12 cellular contexts compared by ENCODE assay signal in the genomic region with DNA sequence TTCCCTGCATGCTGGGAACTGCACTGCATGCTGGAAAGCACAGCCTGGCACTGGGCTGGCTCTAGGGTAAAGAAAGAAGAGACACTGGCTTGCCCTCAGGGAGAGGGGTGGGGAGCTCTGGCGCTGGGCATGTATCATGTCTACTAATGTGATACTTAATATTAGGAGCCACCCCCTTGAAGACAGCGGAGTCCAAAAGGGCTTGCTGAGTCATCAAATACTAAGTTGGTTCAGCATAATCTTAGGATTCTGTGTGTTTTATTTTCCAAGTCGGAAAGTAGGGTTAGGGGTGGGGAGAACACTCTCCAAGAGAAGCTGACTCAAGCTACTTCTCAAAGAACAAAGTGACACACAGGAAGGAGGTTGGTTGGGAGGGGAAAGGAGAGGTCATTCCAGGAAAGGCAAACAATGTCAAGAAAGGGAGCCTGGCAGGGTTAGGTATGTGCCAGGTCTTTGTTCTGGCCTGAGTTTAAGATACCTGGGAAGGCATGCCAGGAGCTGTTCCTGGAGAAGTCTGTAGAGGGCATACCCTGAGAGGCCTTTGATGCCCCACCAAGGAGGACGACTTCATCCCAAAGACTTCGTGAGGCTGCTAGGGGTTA.
DNase-seq lines count a peak whose midpoint lies in the region; ATAC-seq, FAIRE-seq and TF ChIP-seq lines count a peak whose summit lies in the region.
"Had no signal": no experiment of that assay in that cellular context is flagged by ENCODE, and none has a peak within 500 bp of the region (broad histone marks: within the 10 kb centered on the region; RNA-seq: fewer than 3 reads in every experiment).

No MANE protein-coding gene starts in this region.

- WGBS in H1 (ENCODE audit: extremely low coverage in 1 of 2, insufficient coverage in 1 of 2, insufficient read length in 1 of 2, insufficient replicate concordance in 2 of 2, low coverage in 1 of 2, low lambda C conversion rate in 2 of 2, missing lambda C conversion rate in 1 of 2), 2 experiments: 76% methylated on average over 5 of the region's 5 CpGs; no CpG with 5 or more reads in 1 of the 2 experiments
- 66 to 75% methylated on average over 4 to 5 of the region's 5 CpGs for WGBS in transverse colon (ENCODE audit: low coverage in 1 of 2), 2 donors

- H4K8ac ChIP-seq in H1 (ENCODE audit: extremely low read depth, insufficient read depth, low read length): no peak overlapping the region

- H2AFZ ChIP-seq in Loucy (ENCODE audit: low read length): no peak overlapping the region
- no peak overlapping the region for H2AFZ ChIP-seq in H1 (ENCODE audit: low read length)
- H2AFZ ChIP-seq in keratinocyte (ENCODE audit: control insufficient read depth, low read length): no peak overlapping the region

- H3K36me3 Mint-ChIP-seq in natural killer cell treated with Interleukin-12 subunit alpha and Interleukin-12 subunit beta and Interleukin-15 and Interleukin-18, amount 100 ng/mL, for 72 hours: no peaks in the 10 kb centered on the region
- H3K36me3 Mint-ChIP-seq in Caco-2 (ENCODE audit: insufficient read depth, unreplicated experiment): no peaks in the 10 kb centered on the region
- H3K36me3 Mint-ChIP-seq: stimulated activated memory B cell treated with anti-CD40 and anti-IgM and Interleukin-4, amounts not matched to agents 10 μg/mL and 1 μg/mL and 100 μg/mL, for 72 hours had no signal

- H3K14ac ChIP-seq in H1 (ENCODE audit: insufficient read length): no peak overlapping the region

- H3K4me1 Mint-ChIP-seq in natural killer cell treated with Interleukin-12 subunit alpha and Interleukin-12 subunit beta and Interleukin-15 and Interleukin-18, amount 100 ng/mL, for 72 hours (ENCODE audit: low read depth in 2 of 2): no peaks in the 10 kb centered on the region
- no peaks in the 10 kb centered on the region for H3K4me1 Mint-ChIP-seq in Caco-2 (ENCODE audit: low read depth, unreplicated experiment)
- H3K4me1 Mint-ChIP-seq: stimulated activated memory B cell treated with anti-CD40 and anti-IgM and Interleukin-4, amounts not matched to agents 10 μg/mL and 1 μg/mL and 100 μg/mL, for 72 hours had no signal

- no peak overlapping the region for H3K4me2 ChIP-seq in Loucy (ENCODE audit: low read depth, low read length, poor library complexity, severe bottlenecking)
- no peak overlapping the region for H3K4me2 ChIP-seq in H1 (ENCODE audit: insufficient read depth in 1 of 2, low read depth in 2 of 2, low read length in 2 of 2)
- H3K4me2 ChIP-seq in keratinocyte (ENCODE audit: control insufficient read depth, extremely low read depth, insufficient read depth, low read depth, low read length): peak overlapping the region; percentile 5

- H3K23me2 ChIP-seq in H1 (ENCODE audit: low read depth, low read length): no peaks in the 10 kb centered on the region

- H4K20me1 ChIP-seq in Loucy (ENCODE audit: insufficient read depth, low read length, poor library complexity, severe bottlenecking): no peaks in the 10 kb centered on the region
- no peaks in the 10 kb centered on the region for H4K20me1 ChIP-seq in H1 (replicated peaks in 1 of 2; ENCODE audit: control insufficient read depth in 1 of 2, insufficient read depth in 2 of 2, low read length in 2 of 2)
- H4K20me1 ChIP-seq in keratinocyte (ENCODE audit: control insufficient read depth, extremely low read depth, insufficient read depth, low read length): no peaks in the 10 kb centered on the region

- H3K36me3 ChIP-seq in Loucy (ENCODE audit: insufficient read depth, low read length) (no peaks in the 10 kb centered on the region), H1 (ENCODE audit: control insufficient read depth in 2 of 4, insufficient read depth in 4 of 4, low read length in 3 of 4) (no peaks in the 10 kb centered on the region), keratinocyte (ENCODE audit: control insufficient read depth in 2 of 2, extremely low read depth in 1 of 2, insufficient read depth in 2 of 2, low read length in 2 of 2) (no peaks in the 10 kb centered on the region), Caco-2 (ENCODE audit: control insufficient read depth, insufficient read depth, low read length) (no peaks in the 10 kb centered on the region), transverse colon (no peaks in the 10 kb centered on the region)

- H4K91ac ChIP-seq in H1 (replicated peaks; ENCODE audit: insufficient read length, low read length): no peak overlapping the region

- no peak overlapping the region for H2BK20ac ChIP-seq in H1 (ENCODE audit: low read length)

- no peak overlapping the region for H3K4ac ChIP-seq in H1 (replicated peaks; ENCODE audit: insufficient read length, low read depth, low read length)

- no peaks in the 10 kb centered on the region for H3K9me1 ChIP-seq in keratinocyte (ENCODE audit: control insufficient read depth, extremely low read depth, insufficient read depth, low read length)

- in situ Hi-C loops in transverse colon (cut with MboI; ENCODE audit: low pct_ligation_motif_present in 1 of 4, low pct_unique_long_range_greater_than_20kb in 1 of 4, low sequenced_read_pairs in 3 of 4): no loop called here

- no peak overlapping the region for H3K27ac ChIP-seq in 22Rv1
- no peak overlapping the region for H3K27ac ChIP-seq in H1 (ENCODE audit: low read depth, low read length)
- H3K27ac ChIP-seq in keratinocyte (ENCODE audit: control insufficient read depth, insufficient read depth, low read length): peak overlapping the region; percentile 31
- H3K27ac ChIP-seq in transverse colon: no peak overlapping the region

- no peaks in the 10 kb centered on the region for H3K79me2 ChIP-seq in Loucy (ENCODE audit: insufficient read depth, low read length)
- H3K79me2 ChIP-seq in H1 (ENCODE audit: control insufficient read depth in 1 of 2, insufficient read depth in 2 of 2, low read length in 2 of 2): no peaks in the 10 kb centered on the region
- H3K79me2 ChIP-seq in keratinocyte (ENCODE audit: control insufficient read depth, insufficient read depth, low read length): no peaks in the 10 kb centered on the region

- no peak overlapping the region for H3K23ac ChIP-seq in H1 (ENCODE audit: insufficient read length)

- FAIRE-seq in H1 (lab: Jason Lieb, UNC) (peak; percentile 97), keratinocyte (lab: Jason Lieb, UNC) (peak; percentile 99)

- H3K9ac ChIP-seq in Loucy (ENCODE audit: low read depth, low read length, poor library complexity, severe bottlenecking) (no peak overlapping the region), H1 (replicated peaks in 1 of 4; ENCODE audit: extremely low read depth in 1 of 4, low read depth in 3 of 4, low read length in 3 of 4) (no peak overlapping the region), keratinocyte (ENCODE audit: control insufficient read depth, extremely low read depth, insufficient read depth, low read length) (no peak overlapping the region)

- H2AK5ac ChIP-seq in H1 (ENCODE audit: low read depth, low read length): no peak overlapping the region

- H3K4me3 Mint-ChIP-seq in natural killer cell treated with Interleukin-12 subunit alpha and Interleukin-12 subunit beta and Interleukin-15 and Interleukin-18, amount 100 ng/mL, for 72 hours: no peak overlapping the region
- H3K4me3 Mint-ChIP-seq in Caco-2 (ENCODE audit: unreplicated experiment): no peak overlapping the region
- H3K4me3 Mint-ChIP-seq: stimulated activated memory B cell treated with anti-CD40 and anti-IgM and Interleukin-4, amounts not matched to agents 10 μg/mL and 1 μg/mL and 100 μg/mL, for 72 hours had no signal

- POLR2A ChIA-PET in H1 (lab: Charles Lee; ENCODE audit: partially characterized antibody): no interaction called here
- POLR2A ChIA-PET in Caco-2 (lab: Charles Lee): no interaction called here

- H3K9me3 Mint-ChIP-seq in natural killer cell treated with Interleukin-12 subunit alpha and Interleukin-12 subunit beta and Interleukin-15 and Interleukin-18, amount 100 ng/mL, for 72 hours: no peaks in the 10 kb centered on the region
- H3K9me3 Mint-ChIP-seq in Caco-2 (ENCODE audit: unreplicated experiment): no peaks in the 10 kb centered on the region
- H3K9me3 Mint-ChIP-seq: stimulated activated memory B cell treated with anti-CD40 and anti-IgM and Interleukin-4, amounts not matched to agents 10 μg/mL and 1 μg/mL and 100 μg/mL, for 72 hours had no signal

- intact Hi-C loops in Caco-2 (cut with micrococcal nuclease; ENCODE audit: unreplicated experiment) (no loop called here), transverse colon (cut with DNase I; ENCODE audit: low total_unique reads) (no loop called here)

- peak; percentile 48 to 67 for TF ChIP-seq RAD21 in H1 (IDR thresholded peaks at IDR 0.05 in 1 of 2, conservative IDR thresholded peaks at IDR 0.05 in 1 of 2; ENCODE audit: low read depth in 2 of 2, low read length in 2 of 2)

- no peaks in the 10 kb centered on the region for H3K4me1 ChIP-seq in Loucy (ENCODE audit: insufficient read depth, low read length, poor library complexity, severe bottlenecking)
- H3K4me1 ChIP-seq in H1 (replicated peaks in 1 of 4; ENCODE audit: control insufficient read depth in 3 of 4, insufficient read depth in 4 of 4, low read length in 3 of 4): peaks cover 0 to 3% (median 0%) of the 10 kb centered on the region in 4 experiments; a peak in 2 of 7 replicates
- peaks cover 28% of the 10 kb centered on the region for H3K4me1 ChIP-seq in keratinocyte (ENCODE audit: control insufficient read depth, extremely low read depth, insufficient read depth, low read length)
- no peaks in the 10 kb centered on the region for H3K4me1 ChIP-seq in Caco-2
- H3K4me1 ChIP-seq in transverse colon: peaks cover 0 to 5% (median 0%) of the 10 kb centered on the region in 4 donors

- DNase-seq in H1 (ENCODE audit: low read depth in 1 of 2, low spot score in 2 of 2) (peak in 1 of 2 experiments; percentile 53), keratinocyte (ENCODE audit: low read depth, low spot score) (peak; percentile 88), Caco-2 (no peak), transverse colon (no peak), T-helper 2 cell (no peak)
- no peak for DNase-seq in natural killer cell treated with Interleukin-12 subunit alpha and Interleukin-12 subunit beta and Interleukin-15 and Interleukin-18, amount 100 ng/mL, for 72 hours (ENCODE audit: low spot score)
- DNase-seq: activated CD8-positive, alpha-beta memory T cell treated with anti-CD3 and anti-CD28 coated beads for 24 hours; erythroblast; NCI-H446 treated with DMSO at 0.1 percent for 48 hours had no signal

- no peak overlapping the region for H2BK5ac ChIP-seq in H1 (ENCODE audit: low read depth, low read length)

- TF ChIP-seq POLR2A in H1 (IDR thresholded peaks at IDR 0.05; ENCODE audit: control extremely low read depth in 1 of 2, low read depth in 2 of 2, low read length in 2 of 2): no peak
- TF ChIP-seq POLR2A in transverse colon (IDR thresholded peaks at IDR 0.05): no peak

- TF ChIP-seq EP300 in H1 (IDR thresholded peaks at IDR 0.05; ENCODE audit: borderline replicate concordance in 1 of 2, low read depth in 2 of 2, low read length in 2 of 2): no peak
- no peak for TF ChIP-seq EP300 in transverse colon (IDR thresholded peaks at IDR 0.05; ENCODE audit: low read depth)

- BruUV-seq in Caco-2 (replicated peaks; lab: Mats Ljungman, UMichigan): no TSS peak

- H2BK120ac ChIP-seq in H1 (replicated peaks; ENCODE audit: low read depth, low read length): no peak overlapping the region

- dilution Hi-C loops in keratinocyte (cut with MboI; ENCODE audit: extremely low pct_ligation_motif_present, low sequenced_read_pairs): no loop called here

- no peak for ATAC-seq in natural killer cell treated with Interleukin-12 subunit alpha and Interleukin-12 subunit beta and Interleukin-15 and Interleukin-18, amount 100 ng/mL, for 72 hours
- ATAC-seq: stimulated activated memory B cell treated with anti-CD40 and anti-IgM and Interleukin-4, amounts not matched to agents 10 μg/mL and 1 μg/mL and 100 μg/mL, for 72 hours had no signal

- TF ChIP-seq CTCF in 22Rv1 (IDR thresholded peaks at IDR 0.05) (peak; percentile 23; the same call in 1 of the 2 replicates), Loucy (conservative IDR thresholded peaks at IDR 0.05; ENCODE audit: low read length) (peak; percentile 26; the same call in 1 of the 2 replicates), H1 (IDR thresholded peaks at IDR 0.05; ENCODE audit: control extremely low read depth in 1 of 3, insufficient read depth in 1 of 3, low read depth in 1 of 3, low read length in 3 of 3) (peak; percentile 37 to 81 (median 59)), keratinocyte (optimal IDR thresholded peaks at IDR 0.05 in 1 of 3, IDR thresholded peaks at IDR 0.05 in 1 of 3, conservative IDR thresholded peaks at IDR 0.05 in 1 of 3; ENCODE audit: extremely low read depth in 1 of 3, insufficient read depth in 2 of 3, low read length in 3 of 3) (peak; percentile 60 to 75 (median 71)), Caco-2 (IDR thresholded peaks at IDR 0.05; ENCODE audit: insufficient read depth in 1 of 2, low read depth in 1 of 2, low read length in 1 of 2, severe bottlenecking in 1 of 2, unreplicated experiment in 1 of 2) (no peak), transverse colon (IDR thresholded peaks at IDR 0.05) (no peak)

- no peak overlapping the region for H3K56ac ChIP-seq in H1 (replicated peaks; ENCODE audit: insufficient read length, low read depth, low read length)

- no peaks in the 10 kb centered on the region for H3F3A ChIP-seq in Loucy (ENCODE audit: low read depth)

- peaks cover 17 to 20% of the 10 kb centered on the region in 2 donors for H3K27me3 Mint-ChIP-seq in natural killer cell treated with Interleukin-12 subunit alpha and Interleukin-12 subunit beta and Interleukin-15 and Interleukin-18, amount 100 ng/mL, for 72 hours
- H3K27me3 Mint-ChIP-seq in Caco-2 (ENCODE audit: insufficient read depth, unreplicated experiment): no peaks in the 10 kb centered on the region
- H3K27me3 Mint-ChIP-seq: stimulated activated memory B cell treated with anti-CD40 and anti-IgM and Interleukin-4, amounts not matched to agents 10 μg/mL and 1 μg/mL and 100 μg/mL, for 72 hours had no signal

- H3K18ac ChIP-seq in H1 (ENCODE audit: extremely low read depth, low read length): no peak overlapping the region

- CTCF ChIA-PET in H1 (lab: Charles Lee; ENCODE audit: partially characterized antibody): interaction anchor here (0.6 to 7.1 kb wide), 38 partner anchors 10 to 709 kb away, joined by 3 to 122 read pairs (median 4); no protein-coding TSS in a partner anchor
- CTCF ChIA-PET in Caco-2 (lab: Charles Lee): interaction anchor here (0.5 kb wide), 1 partner anchor 171 kb away, joined by 3 read pairs; no protein-coding TSS in a partner anchor

- no peaks in the 10 kb centered on the region for H3K79me1 ChIP-seq in H1 (ENCODE audit: low read depth, low read length)

- H3K4me3 ChIP-seq in Loucy (ENCODE audit: low read length, poor library complexity, severe bottlenecking): no peak overlapping the region
- H3K4me3 ChIP-seq in H1 (ENCODE audit: extremely low read depth in 1 of 4, insufficient read depth in 2 of 4, low read depth in 3 of 4, low read length in 4 of 4): no peak overlapping the region
- no peak overlapping the region for H3K4me3 ChIP-seq in keratinocyte (ENCODE audit: control insufficient read depth in 2 of 3, extremely low read depth in 1 of 3, insufficient read depth in 2 of 3, low read depth in 1 of 3, low read length in 3 of 3)
- H3K4me3 ChIP-seq in Caco-2 (ENCODE audit: low read depth, low read length): no peak overlapping the region
- H3K4me3 ChIP-seq in transverse colon: no peak overlapping the region

- no peak overlapping the region for H4K5ac ChIP-seq in H1 (ENCODE audit: insufficient read length, low read depth, low read length)

- H3K9me2 ChIP-seq in Loucy (replicated peaks; ENCODE audit: low read depth, low read length): no peaks in the 10 kb centered on the region

- H3K27me3 ChIP-seq in Loucy (ENCODE audit: insufficient read depth, low read length, poor library complexity, severe bottlenecking) (no peaks in the 10 kb centered on the region), H1 (replicated peaks in 1 of 4; ENCODE audit: control insufficient read depth in 3 of 4, extremely low read depth in 1 of 4, insufficient read depth in 3 of 4, low read length in 3 of 4) (no peaks in the 10 kb centered on the region), keratinocyte (ENCODE audit: control insufficient read depth, extremely low read depth, insufficient read depth, low read length) (no peaks in the 10 kb centered on the region), Caco-2 (replicated peaks; ENCODE audit: control insufficient read depth, insufficient read depth, low read length) (no peaks in the 10 kb centered on the region), transverse colon (no peaks in the 10 kb centered on the region)

- no peak overlapping the region; the same call in 1 of the 2 replicates for H2BK12ac ChIP-seq in H1 (ENCODE audit: low read depth, low read length)

- no peak overlapping the region for H3K27ac Mint-ChIP-seq in natural killer cell treated with Interleukin-12 subunit alpha and Interleukin-12 subunit beta and Interleukin-15 and Interleukin-18, amount 100 ng/mL, for 72 hours
- no peak overlapping the region for H3K27ac Mint-ChIP-seq in Caco-2 (ENCODE audit: unreplicated experiment)
- H3K27ac Mint-ChIP-seq: stimulated activated memory B cell treated with anti-CD40 and anti-IgM and Interleukin-4, amounts not matched to agents 10 μg/mL and 1 μg/mL and 100 μg/mL, for 72 hours had no signal

- H2BK15ac ChIP-seq in H1 (ENCODE audit: low read length): no peak overlapping the region; the same call in 1 of the 2 replicates

- H3K9me3 ChIP-seq in Loucy (ENCODE audit: insufficient read depth, low read depth, low read length): no peaks in the 10 kb centered on the region
- no peaks in the 10 kb centered on the region for H3K9me3 ChIP-seq in H1 (ENCODE audit: insufficient read depth in 2 of 2, low read depth in 1 of 2, low read length in 1 of 2)
- H3K9me3 ChIP-seq in keratinocyte (ENCODE audit: control insufficient read depth, low read depth, low read length): no peaks in the 10 kb centered on the region
- no peaks in the 10 kb centered on the region for H3K9me3 ChIP-seq in Caco-2
- no peaks in the 10 kb centered on the region for H3K9me3 ChIP-seq in transverse colon

Comparison
In these comparisons a context has a peak if more than half of its experiments do, and no peak if none do; other contexts are left out.
1. CTCF ChIP-seq: peak in 22Rv1 (single experiment), Loucy (single experiment), H1 (3 of 3) and keratinocyte (3 of 3); none in Caco-2 (0 of 2) and transverse colon (0 of 5).